In the genomic region with DNA sequence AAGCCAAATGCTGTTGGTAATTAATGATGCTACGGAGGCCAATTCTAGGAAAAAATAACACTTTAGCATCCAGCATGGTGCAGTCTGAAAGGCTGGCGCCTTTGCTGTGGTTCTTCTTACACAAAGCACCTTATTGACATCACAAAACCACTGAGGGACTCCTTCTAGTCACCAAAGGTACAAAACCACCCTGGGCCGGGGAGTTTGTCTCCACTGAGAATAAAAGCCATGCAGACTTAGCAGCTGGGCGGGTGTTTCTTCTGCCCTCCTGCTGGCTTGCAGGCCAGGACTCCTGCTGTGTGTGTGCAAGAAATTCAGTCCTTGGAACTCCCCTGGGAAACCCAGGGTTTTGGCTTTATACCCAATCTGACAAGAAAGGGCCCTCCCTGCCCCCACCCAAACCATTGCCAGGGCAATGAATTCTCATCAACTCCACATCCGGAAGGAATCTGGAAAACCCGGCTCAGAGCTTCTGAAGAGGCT, we compare ENCODE assay signal across 8 cellular contexts.
DNase-seq lines count a peak whose midpoint lies in the region; ATAC-seq and TF ChIP-seq lines count a peak whose summit lies in the region.

No MANE protein-coding gene starts in this region.

- no peak overlapping the region for H4K91ac ChIP-seq in IMR-90 (ENCODE audit: insufficient read depth, low read depth, low read length)

- H3K27ac ChIP-seq in AG04450 (ENCODE audit: low read depth, low read length) (peak overlapping the region; percentile 41), IMR-90 (ENCODE audit: insufficient read depth, low read length) (peak overlapping the region; percentile 39; the same call in 1 of the 2 replicates), mammary epithelial cell (ENCODE audit: insufficient read depth, low read depth, low read length) (no peak overlapping the region)

- H2BK120ac ChIP-seq in IMR-90 (ENCODE audit: low read depth, low read length) = no peak overlapping the region

- ATAC-seq in IMR-90 (ENCODE audit: low read depth) (peak; percentile 18), GM21526 (IDR thresholded peaks at IDR 0.05; ENCODE audit: low FRiP score, unreplicated experiment) (no peak), GM19351 (IDR thresholded peaks at IDR 0.05; ENCODE audit: unreplicated experiment) (no peak)

- no peak overlapping the region for H4K5ac ChIP-seq in IMR-90 (ENCODE audit: low read depth, low read length)

- TF ChIP-seq POLR2A in IMR-90 (IDR thresholded peaks at IDR 0.05; ENCODE audit: low read depth, low read length) (no peak), erythroblast (IDR thresholded peaks at IDR 0.05; ENCODE audit: low read length) (no peak)

- H3K79me1 ChIP-seq in IMR-90 (ENCODE audit: low read depth in 1 of 2, low read length in 2 of 2) = peaks cover 31 to 89% of the 10 kb centered on the region in 2 experiments

- DNase-seq in AG04450 (ENCODE audit: low read depth, low spot score) = no peak
- DNase-seq in IMR-90 = peak; percentile 53
- DNase-seq in mammary epithelial cell = peak; percentile 39
- DNase-seq in midbrain (lab: John Stamatoyannopoulos, UW) = peak; percentile 42
- no peak for DNase-seq in erythroblast (lab: John Stamatoyannopoulos, UW)
- no peak for DNase-seq in cerebellum (ENCODE audit: low spot score)

- H2AK5ac ChIP-seq in IMR-90 (ENCODE audit: low read depth, low read length) = no peak overlapping the region

- POLR2A ChIA-PET in AG04450 (lab: Yijun Ruan, JAX) (interaction anchor here (0.6 to 1.4 kb wide), 6 partner anchors 13 to 190 kb away, joined by 3 to 5 read pairs (median 3); no protein-coding TSS in a partner anchor), IMR-90 (lab: Charles Lee; ENCODE audit: unreplicated experiment) (no interaction called here)

- H3K36me3 ChIP-seq in IMR-90 (ENCODE audit: control insufficient read depth, insufficient read depth, low read length) (peaks cover 21% of the 10 kb centered on the region), mammary epithelial cell (ENCODE audit: insufficient read depth, low read length) (peaks cover 26% of the 10 kb centered on the region)

- H3K4me1 ChIP-seq in IMR-90 (ENCODE audit: control insufficient read depth, insufficient read depth, low read length) = peaks cover 19% of the 10 kb centered on the region
- H3K4me1 ChIP-seq in mammary epithelial cell (ENCODE audit: insufficient read depth, low read length) = no peaks in the 10 kb centered on the region

- H4K8ac ChIP-seq in IMR-90 (ENCODE audit: low read depth in 2 of 2, low read length in 2 of 2) = no peak overlapping the region

- H3K79me2 ChIP-seq in mammary epithelial cell (ENCODE audit: insufficient read depth, low read length) = peaks cover 80% of the 10 kb centered on the region

- H3K4me2 ChIP-seq in IMR-90 (ENCODE audit: low read depth, low read length) (peak overlapping the region; percentile 55; the same call in 1 of the 2 replicates), mammary epithelial cell (ENCODE audit: insufficient read depth, low read depth, low read length) (no peak overlapping the region)

- H2BK15ac ChIP-seq in IMR-90 (ENCODE audit: low read depth, low read length) = no peak overlapping the region

- TF ChIP-seq CTCF in AG04450 (IDR thresholded peaks at IDR 0.05; ENCODE audit: low read depth, low read length) (no peak), IMR-90 (conservative IDR thresholded peaks at IDR 0.05; ENCODE audit: low read depth, low read length) (no peak), mammary epithelial cell (conservative IDR thresholded peaks at IDR 0.05 in 1 of 2, IDR thresholded peaks at IDR 0.05 in 1 of 2; ENCODE audit: extremely low read depth in 1 of 2, insufficient read depth in 1 of 2, low read depth in 1 of 2, low read length in 2 of 2) (no peak)

- in situ Hi-C loops in IMR-90 (cut with MboI; ENCODE audit: low sequenced_read_pairs) = no loop called here
- in situ Hi-C loops in mammary epithelial cell (cut with MboI; ENCODE audit: low sequenced_read_pairs in 2 of 2) = no loop called here

- H3K9me1 ChIP-seq in IMR-90 (ENCODE audit: insufficient read depth, low read length) = peaks cover 27% of the 10 kb centered on the region

- no peak overlapping the region for H2AK9ac ChIP-seq in IMR-90 (replicated peaks; ENCODE audit: low read depth, low read length, poor library complexity)

- no peak overlapping the region for H3K4ac ChIP-seq in IMR-90 (ENCODE audit: low read depth, low read length)

- CTCF ChIA-PET in AG04450 (lab: Charles Lee) (interaction anchor here (4.2 kb wide), 1 partner anchor 258 kb away, joined by 19 read pairs; no protein-coding TSS in a partner anchor), IMR-90 (lab: Yijun Ruan, JAX) (interaction anchor here (1.0 kb wide), 1 partner anchor 11 kb away, joined by 3 read pairs; no protein-coding TSS in a partner anchor), mammary epithelial cell (lab: Charles Lee; ENCODE audit: low non-redundant PET) (no interaction called here)

- H3K9me3 ChIP-seq in AG04450 (ENCODE audit: control insufficient read depth, insufficient read depth, low read length) = no peaks in the 10 kb centered on the region
- H3K9me3 ChIP-seq in IMR-90 (ENCODE audit: control insufficient read depth, insufficient read depth, low read length) = no peaks in the 10 kb centered on the region
- H3K9me3 ChIP-seq in mammary epithelial cell (replicated peaks; ENCODE audit: insufficient read depth, low read length) = no peaks in the 10 kb centered on the region

- no peak overlapping the region for H3K18ac ChIP-seq in IMR-90 (ENCODE audit: low read depth, low read length)

- no peaks in the 10 kb centered on the region for H3K27me3 ChIP-seq in AG04450 (ENCODE audit: control insufficient read depth, insufficient read depth, low read length)
- H3K27me3 ChIP-seq in IMR-90 (ENCODE audit: control insufficient read depth, insufficient read depth, low read length) = no peaks in the 10 kb centered on the region
- H3K27me3 ChIP-seq in mammary epithelial cell (ENCODE audit: insufficient read depth, low read length) = no peaks in the 10 kb centered on the region

- H2BK20ac ChIP-seq in IMR-90 (ENCODE audit: low read depth, low read length) = no peak overlapping the region

- no peak overlapping the region for H3K9ac ChIP-seq in IMR-90 (ENCODE audit: low read depth, low read length)
- H3K9ac ChIP-seq in mammary epithelial cell (ENCODE audit: insufficient read depth, low read length) = no peak overlapping the region

- dilution Hi-C loops in IMR-90 (cut with HindIII; ENCODE audit: low sequenced_read_pairs, unreplicated experiment) (no loop called here), mammary epithelial cell (cut with HindIII; ENCODE audit: low sequenced_read_pairs) (no loop called here)

- BruUV-seq in IMR-90 (replicated peaks; lab: Mats Ljungman, UMichigan) (no TSS peak), mammary epithelial cell (replicated peaks; lab: Mats Ljungman, UMichigan) (no TSS peak)

- H3K4me3 ChIP-seq in AG04450 (ENCODE audit: low read depth, low read length) (no peak overlapping the region), IMR-90 (ENCODE audit: insufficient read depth, low read depth, low read length) (no peak overlapping the region), mammary epithelial cell (replicated peaks in 1 of 3; ENCODE audit: insufficient read depth in 1 of 3, low read depth in 2 of 3, low read length in 3 of 3) (no peak overlapping the region)

- 40% methylated on average over 1 of the region's 6 CpGs; no CpG with 5 or more reads in 1 of the 2 experiments for WGBS in IMR-90 (ENCODE audit: extremely low coverage in 2 of 2, insufficient read length in 1 of 2), 2 experiments
- WGBS in mammary epithelial cell (ENCODE audit: low coverage, missing lambda C conversion rate) = 65% methylated on average over 6 of the region's 6 CpGs

- no peak overlapping the region for H3K14ac ChIP-seq in IMR-90 (replicated peaks; ENCODE audit: low read depth, low read length)

- intact Hi-C loops in IMR-90 (cut with micrococcal nuclease) (no loop called here), mammary epithelial cell (cut with micrococcal nuclease) (loop anchor here (5.0 kb wide), 1 partner anchor 196 kb away; no protein-coding TSS in a partner anchor)

- no peak for TF ChIP-seq RAD21 in IMR-90 (IDR thresholded peaks at IDR 0.05; ENCODE audit: low read length)

- H4K20me1 ChIP-seq in IMR-90 (ENCODE audit: insufficient read depth, low read length) (peaks cover 74% of the 10 kb centered on the region), mammary epithelial cell (ENCODE audit: insufficient read depth, low read length) (no peaks in the 10 kb centered on the region)

- peak overlapping the region; percentile 17 for H2BK5ac ChIP-seq in IMR-90 (ENCODE audit: low read depth, low read length, poor library complexity, severe bottlenecking)

- H3K23ac ChIP-seq in IMR-90 (ENCODE audit: low read depth, low read length) = no peak overlapping the region

- no peak overlapping the region for H2AFZ ChIP-seq in IMR-90 (replicated peaks; ENCODE audit: low read length, poor library complexity)
- H2AFZ ChIP-seq in mammary epithelial cell (ENCODE audit: low read depth, low read length) = no peak overlapping the region

- no peak overlapping the region for H3K56ac ChIP-seq in IMR-90 (ENCODE audit: extremely low read depth, insufficient read depth, low read length)

TF ChIP-seq in IMR-90, 13 proteins besides CTCF, POLR2A, EP300 and RAD21 (continues in another document):
- TF ChIP-seq RCOR1 (IDR thresholded peaks at IDR 0.05; ENCODE audit: insufficient replicate concordance, low read length) (no peak), MAZ (IDR thresholded peaks at IDR 0.05; ENCODE audit: borderline replicate concordance, low read depth, low read length) (no peak), FOS (IDR thresholded peaks at IDR 0.05; ENCODE audit: low read depth, low read length) (no peak), RFX5 (IDR thresholded peaks at IDR 0.05; ENCODE audit: low read depth, low read length) (no peak), MXI1 (IDR thresholded peaks at IDR 0.05; ENCODE audit: borderline replicate concordance, low read depth, low read length) (no peak), CHD1 (IDR thresholded peaks at IDR 0.05; ENCODE audit: low read depth, low read length) (no peak), SMC3 (IDR thresholded peaks at IDR 0.05; ENCODE audit: low read depth, low read length) (no peak), MAFK (IDR thresholded peaks at IDR 0.05; ENCODE audit: low read depth, low read length) (no peak)
- TF ChIP-seq, protein P1, sequence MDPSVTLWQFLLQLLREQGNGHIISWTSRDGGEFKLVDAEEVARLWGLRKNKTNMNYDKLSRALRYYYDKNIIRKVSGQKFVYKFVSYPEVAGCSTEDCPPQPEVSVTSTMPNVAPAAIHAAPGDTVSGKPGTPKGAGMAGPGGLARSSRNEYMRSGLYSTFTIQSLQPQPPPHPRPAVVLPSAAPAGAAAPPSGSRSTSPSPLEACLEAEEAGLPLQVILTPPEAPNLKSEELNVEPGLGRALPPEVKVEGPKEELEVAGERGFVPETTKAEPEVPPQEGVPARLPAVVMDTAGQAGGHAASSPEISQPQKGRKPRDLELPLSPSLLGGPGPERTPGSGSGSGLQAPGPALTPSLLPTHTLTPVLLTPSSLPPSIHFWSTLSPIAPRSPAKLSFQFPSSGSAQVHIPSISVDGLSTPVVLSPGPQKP (IDR thresholded peaks at IDR 0.05; ENCODE audit: borderline replicate concordance, low read depth, low read length) = no peak

Comparison
In these comparisons a context has a peak if more than half of its experiments do, and no peak if none do; other contexts are left out.
1. DNase-seq: peak in IMR-90 (single experiment), mammary epithelial cell (single experiment) and midbrain (single experiment); none in AG04450 (single experiment), erythroblast (0 of 2) and cerebellum (single experiment).